Comparison of ENCODE assay signal across 2 cellular contexts in the genomic region with DNA sequence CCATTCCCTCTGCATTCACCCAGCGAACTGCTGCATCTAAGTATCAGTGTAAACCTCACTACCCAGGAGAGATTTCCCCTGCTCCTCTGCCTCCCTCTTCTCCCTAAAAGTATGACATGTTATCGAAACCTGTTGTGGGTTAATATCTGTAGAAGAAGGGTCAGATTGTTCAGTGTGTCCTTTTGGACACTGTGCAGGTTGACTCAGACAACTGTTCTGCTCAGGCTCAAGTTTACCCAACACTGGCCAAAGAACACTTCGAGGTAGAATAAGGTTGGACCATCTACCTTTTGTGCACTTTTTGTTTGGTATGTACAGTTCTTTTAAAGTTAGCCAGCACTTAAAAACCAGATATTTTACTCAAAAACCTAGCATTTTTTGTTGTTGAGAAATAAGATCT.
A peak's percentile ranks its signal among the peaks of the same experiment; 100 is the strongest.
TF ChIP-seq lines count a peak whose summit lies in the region.

No MANE protein-coding gene starts in this region.

TF ChIP-seq in GM23338, 12 proteins besides CTCF, POLR2A, EP300 and RAD21 (continues in another document):
- no peak for TF ChIP-seq ZNF114 (CRISPR knock-in tag; IDR thresholded peaks at IDR 0.05)
- TF ChIP-seq ZNF331 (CRISPR knock-in tag; IDR thresholded peaks at IDR 0.05; ENCODE audit: low read depth), result no peak
- no peak for TF ChIP-seq NANOG (IDR thresholded peaks at IDR 0.05; ENCODE audit: borderline replicate concordance)
- TF ChIP-seq STAT1 (IDR thresholded peaks at IDR 0.05; ENCODE audit: unreplicated experiment), result no peak
- TF ChIP-seq, protein P1, sequence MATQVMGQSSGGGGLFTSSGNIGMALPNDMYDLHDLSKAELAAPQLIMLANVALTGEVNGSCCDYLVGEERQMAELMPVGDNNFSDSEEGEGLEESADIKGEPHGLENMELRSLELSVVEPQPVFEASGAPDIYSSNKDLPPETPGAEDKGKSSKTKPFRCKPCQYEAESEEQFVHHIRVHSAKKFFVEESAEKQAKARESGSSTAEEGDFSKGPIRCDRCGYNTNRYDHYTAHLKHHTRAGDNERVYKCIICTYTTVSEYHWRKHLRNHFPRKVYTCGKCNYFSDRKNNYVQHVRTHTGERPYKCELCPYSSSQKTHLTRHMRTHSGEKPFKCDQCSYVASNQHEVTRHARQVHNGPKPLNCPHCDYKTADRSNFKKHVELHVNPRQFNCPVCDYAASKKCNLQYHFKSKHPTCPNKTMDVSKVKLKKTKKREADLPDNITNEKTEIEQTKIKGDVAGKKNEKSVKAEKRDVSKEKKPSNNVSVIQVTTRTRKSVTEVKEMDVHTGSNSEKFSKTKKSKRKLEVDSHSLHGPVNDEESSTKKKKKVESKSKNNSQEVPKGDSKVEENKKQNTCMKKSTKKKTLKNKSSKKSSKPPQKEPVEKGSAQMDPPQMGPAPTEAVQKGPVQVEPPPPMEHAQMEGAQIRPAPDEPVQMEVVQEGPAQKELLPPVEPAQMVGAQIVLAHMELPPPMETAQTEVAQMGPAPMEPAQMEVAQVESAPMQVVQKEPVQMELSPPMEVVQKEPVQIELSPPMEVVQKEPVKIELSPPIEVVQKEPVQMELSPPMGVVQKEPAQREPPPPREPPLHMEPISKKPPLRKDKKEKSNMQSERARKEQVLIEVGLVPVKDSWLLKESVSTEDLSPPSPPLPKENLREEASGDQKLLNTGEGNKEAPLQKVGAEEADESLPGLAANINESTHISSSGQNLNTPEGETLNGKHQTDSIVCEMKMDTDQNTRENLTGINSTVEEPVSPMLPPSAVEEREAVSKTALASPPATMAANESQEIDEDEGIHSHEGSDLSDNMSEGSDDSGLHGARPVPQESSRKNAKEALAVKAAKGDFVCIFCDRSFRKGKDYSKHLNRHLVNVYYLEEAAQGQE (IDR thresholded peaks at IDR 0.05; ENCODE audit: unreplicated experiment), result no peak
- no peak for TF ChIP-seq JUNB (IDR thresholded peaks at IDR 0.05; ENCODE audit: unreplicated experiment)
- no peak for TF ChIP-seq EZH2 (IDR thresholded peaks at IDR 0.05; ENCODE audit: low read depth, unreplicated experiment)
- no peak for TF ChIP-seq EZH2phosphoT487 (IDR thresholded peaks at IDR 0.05; ENCODE audit: unreplicated experiment)
- no peak for TF ChIP-seq CREB1 (CRISPR knock-in tag; IDR thresholded peaks at IDR 0.05; ENCODE audit: low read depth)
- no peak for TF ChIP-seq POLR2AphosphoS5 (IDR thresholded peaks at IDR 0.05; ENCODE audit: low read depth)
- TF ChIP-seq, protein P2, sequence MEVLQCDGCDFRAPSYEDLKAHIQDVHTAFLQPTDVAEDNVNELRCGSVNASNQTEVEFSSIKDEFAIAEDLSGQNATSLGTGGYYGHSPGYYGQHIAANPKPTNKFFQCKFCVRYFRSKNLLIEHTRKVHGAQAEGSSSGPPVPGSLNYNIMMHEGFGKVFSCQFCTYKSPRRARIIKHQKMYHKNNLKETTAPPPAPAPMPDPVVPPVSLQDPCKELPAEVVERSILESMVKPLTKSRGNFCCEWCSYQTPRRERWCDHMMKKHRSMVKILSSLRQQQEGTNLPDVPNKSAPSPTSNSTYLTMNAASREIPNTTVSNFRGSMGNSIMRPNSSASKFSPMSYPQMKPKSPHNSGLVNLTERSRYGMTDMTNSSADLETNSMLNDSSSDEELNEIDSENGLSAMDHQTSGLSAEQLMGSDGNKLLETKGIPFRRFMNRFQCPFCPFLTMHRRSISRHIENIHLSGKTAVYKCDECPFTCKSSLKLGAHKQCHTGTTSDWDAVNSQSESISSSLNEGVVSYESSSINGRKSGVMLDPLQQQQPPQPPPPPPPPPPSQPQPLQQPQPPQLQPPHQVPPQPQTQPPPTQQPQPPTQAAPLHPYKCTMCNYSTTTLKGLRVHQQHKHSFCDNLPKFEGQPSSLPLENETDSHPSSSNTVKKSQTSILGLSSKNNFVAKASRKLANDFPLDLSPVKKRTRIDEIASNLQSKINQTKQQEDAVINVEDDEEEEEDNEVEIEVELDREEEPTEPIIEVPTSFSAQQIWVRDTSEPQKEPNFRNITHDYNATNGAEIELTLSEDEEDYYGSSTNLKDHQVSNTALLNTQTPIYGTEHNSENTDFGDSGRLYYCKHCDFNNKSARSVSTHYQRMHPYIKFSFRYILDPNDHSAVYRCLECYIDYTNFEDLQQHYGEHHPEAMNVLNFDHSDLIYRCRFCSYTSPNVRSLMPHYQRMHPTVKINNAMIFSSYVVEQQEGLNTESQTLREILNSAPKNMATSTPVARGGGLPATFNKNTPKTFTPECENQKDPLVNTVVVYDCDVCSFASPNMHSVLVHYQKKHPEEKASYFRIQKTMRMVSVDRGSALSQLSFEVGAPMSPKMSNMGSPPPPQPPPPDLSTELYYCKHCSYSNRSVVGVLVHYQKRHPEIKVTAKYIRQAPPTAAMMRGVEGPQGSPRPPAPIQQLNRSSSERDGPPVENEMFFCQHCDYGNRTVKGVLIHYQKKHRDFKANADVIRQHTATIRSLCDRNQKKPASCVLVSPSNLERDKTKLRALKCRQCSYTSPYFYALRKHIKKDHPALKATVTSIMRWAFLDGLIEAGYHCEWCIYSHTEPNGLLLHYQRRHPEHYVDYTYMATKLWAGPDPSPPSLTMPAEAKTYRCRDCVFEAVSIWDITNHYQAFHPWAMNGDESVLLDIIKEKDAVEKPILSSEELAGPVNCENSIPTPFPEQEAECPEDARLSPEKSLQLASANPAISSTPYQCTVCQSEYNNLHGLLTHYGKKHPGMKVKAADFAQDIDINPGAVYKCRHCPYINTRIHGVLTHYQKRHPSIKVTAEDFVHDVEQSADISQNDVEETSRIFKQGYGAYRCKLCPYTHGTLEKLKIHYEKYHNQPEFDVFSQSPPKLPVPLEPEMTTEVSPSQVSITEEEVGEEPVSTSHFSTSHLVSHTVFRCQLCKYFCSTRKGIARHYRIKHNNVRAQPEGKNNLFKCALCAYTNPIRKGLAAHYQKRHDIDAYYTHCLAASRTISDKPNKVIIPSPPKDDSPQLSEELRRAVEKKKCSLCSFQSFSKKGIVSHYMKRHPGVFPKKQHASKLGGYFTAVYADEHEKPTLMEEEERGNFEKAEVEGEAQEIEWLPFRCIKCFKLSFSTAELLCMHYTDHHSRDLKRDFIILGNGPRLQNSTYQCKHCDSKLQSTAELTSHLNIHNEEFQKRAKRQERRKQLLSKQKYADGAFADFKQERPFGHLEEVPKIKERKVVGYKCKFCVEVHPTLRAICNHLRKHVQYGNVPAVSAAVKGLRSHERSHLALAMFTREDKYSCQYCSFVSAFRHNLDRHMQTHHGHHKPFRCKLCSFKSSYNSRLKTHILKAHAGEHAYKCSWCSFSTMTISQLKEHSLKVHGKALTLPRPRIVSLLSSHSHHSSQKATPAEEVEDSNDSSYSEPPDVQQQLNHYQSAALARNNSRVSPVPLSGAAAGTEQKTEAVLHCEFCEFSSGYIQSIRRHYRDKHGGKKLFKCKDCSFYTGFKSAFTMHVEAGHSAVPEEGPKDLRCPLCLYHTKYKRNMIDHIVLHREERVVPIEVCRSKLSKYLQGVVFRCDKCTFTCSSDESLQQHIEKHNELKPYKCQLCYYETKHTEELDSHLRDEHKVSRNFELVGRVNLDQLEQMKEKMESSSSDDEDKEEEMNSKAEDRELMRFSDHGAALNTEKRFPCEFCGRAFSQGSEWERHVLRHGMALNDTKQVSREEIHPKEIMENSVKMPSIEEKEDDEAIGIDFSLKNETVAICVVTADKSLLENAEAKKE (CRISPR knock-in tag; IDR thresholded peaks at IDR 0.05), result no peak

TF ChIP-seq in liver, 16 proteins besides CTCF, POLR2A, EP300 and RAD21:
- TF ChIP-seq HNF4G (IDR thresholded peaks at IDR 0.05) (no peak), HNF4A (conservative IDR thresholded peaks at IDR 0.05) (peak; percentile 83 to 90), RXRA (IDR thresholded peaks at IDR 0.05) (peak; percentile 69 to 75), EGR1 (IDR thresholded peaks at IDR 0.05; ENCODE audit: low read depth in 2 of 2) (no peak), NR2F2 (IDR thresholded peaks at IDR 0.05) (no peak), FOXA2 (IDR thresholded peaks at IDR 0.05) (no peak), JUND (IDR thresholded peaks at IDR 0.05) (peak in 1 of 2 donors; percentile 25), TAF1 (conservative IDR thresholded peaks at IDR 0.05) (no peak), YY1 (IDR thresholded peaks at IDR 0.05) (no peak), FOXA1 (IDR thresholded peaks at IDR 0.05) (no peak), GABPA (IDR thresholded peaks at IDR 0.05 in 1 of 2, conservative IDR thresholded peaks at IDR 0.05 in 1 of 2) (no peak), SP1 (IDR thresholded peaks at IDR 0.05) (peak; percentile 60)
- TF ChIP-seq, protein P3, sequence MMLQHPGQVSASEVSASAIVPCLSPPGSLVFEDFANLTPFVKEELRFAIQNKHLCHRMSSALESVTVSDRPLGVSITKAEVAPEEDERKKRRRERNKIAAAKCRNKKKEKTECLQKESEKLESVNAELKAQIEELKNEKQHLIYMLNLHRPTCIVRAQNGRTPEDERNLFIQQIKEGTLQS (IDR thresholded peaks at IDR 0.05), result peak; percentile 17
- TF ChIP-seq, protein P4, sequence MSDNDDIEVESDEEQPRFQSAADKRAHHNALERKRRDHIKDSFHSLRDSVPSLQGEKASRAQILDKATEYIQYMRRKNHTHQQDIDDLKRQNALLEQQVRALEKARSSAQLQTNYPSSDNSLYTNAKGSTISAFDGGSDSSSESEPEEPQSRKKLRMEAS (IDR thresholded peaks at IDR 0.05), result no peak
- TF ChIP-seq, protein P5, sequence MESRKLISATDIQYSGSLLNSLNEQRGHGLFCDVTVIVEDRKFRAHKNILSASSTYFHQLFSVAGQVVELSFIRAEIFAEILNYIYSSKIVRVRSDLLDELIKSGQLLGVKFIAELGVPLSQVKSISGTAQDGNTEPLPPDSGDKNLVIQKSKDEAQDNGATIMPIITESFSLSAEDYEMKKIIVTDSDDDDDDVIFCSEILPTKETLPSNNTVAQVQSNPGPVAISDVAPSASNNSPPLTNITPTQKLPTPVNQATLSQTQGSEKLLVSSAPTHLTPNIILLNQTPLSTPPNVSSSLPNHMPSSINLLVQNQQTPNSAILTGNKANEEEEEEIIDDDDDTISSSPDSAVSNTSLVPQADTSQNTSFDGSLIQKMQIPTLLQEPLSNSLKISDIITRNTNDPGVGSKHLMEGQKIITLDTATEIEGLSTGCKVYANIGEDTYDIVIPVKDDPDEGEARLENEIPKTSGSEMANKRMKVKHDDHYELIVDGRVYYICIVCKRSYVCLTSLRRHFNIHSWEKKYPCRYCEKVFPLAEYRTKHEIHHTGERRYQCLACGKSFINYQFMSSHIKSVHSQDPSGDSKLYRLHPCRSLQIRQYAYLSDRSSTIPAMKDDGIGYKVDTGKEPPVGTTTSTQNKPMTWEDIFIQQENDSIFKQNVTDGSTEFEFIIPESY (IDR thresholded peaks at IDR 0.05), result no peak
- TF ChIP-seq, protein P1 (IDR thresholded peaks at IDR 0.05), result no peak
